ENCODE assay signal across 16 cellular contexts in the genomic region with DNA sequence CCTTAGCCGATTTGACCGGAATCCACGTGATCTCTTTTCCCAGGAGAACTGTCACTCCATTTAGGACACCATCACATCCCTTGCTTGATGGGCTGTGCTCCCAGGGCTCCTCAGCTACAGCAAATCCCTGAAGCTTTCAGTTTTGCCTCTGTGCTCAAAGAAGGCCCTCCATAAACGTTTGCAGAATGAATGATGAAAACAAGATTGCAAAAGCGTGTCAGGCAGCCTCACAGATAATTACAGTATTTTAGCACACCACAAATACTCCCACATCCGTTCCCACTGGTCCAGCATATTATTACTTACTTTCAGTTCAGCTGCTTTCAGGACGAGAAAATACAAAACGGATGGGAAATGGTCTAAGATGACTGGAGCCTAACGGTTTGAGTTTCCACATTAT.
DNase-seq lines count a peak whose midpoint lies in the region; TF ChIP-seq lines count a peak whose summit lies in the region.
"Had no signal": no experiment of that assay in that cellular context is flagged by ENCODE, and none has a peak within 500 bp of the region (broad histone marks: within the 10 kb centered on the region; RNA-seq: fewer than 3 reads in every experiment).

No MANE protein-coding gene starts in this region.

- no peak overlapping the region for H3K18ac ChIP-seq in H9 (ENCODE audit: insufficient read length, low read depth, low read length)

- peaks cover 4% of the 10 kb centered on the region for H3K27me3 Mint-ChIP-seq in activated CD4-positive, alpha-beta T cell treated with anti-CD3 and anti-CD28 coated beads, Interleukin-2, amount 10 ng/mL, durations not matched to agents 24 days and 14 days
- no peaks in the 10 kb centered on the region for H3K27me3 Mint-ChIP-seq in H9 (ENCODE audit: low read depth)
- H3K27me3 Mint-ChIP-seq: activated T-cell treated with anti-CD3 and anti-CD28 coated beads, Interleukin-2, amount 50 U/mL, for 24 hours had no signal

- no peak overlapping the region for H2AK5ac ChIP-seq in H9 (ENCODE audit: insufficient read length, low read length)

- no peak overlapping the region for H4K8ac ChIP-seq in H9 (replicated peaks; ENCODE audit: insufficient read length, low read depth, low read length)

- H4K91ac ChIP-seq in H9 (ENCODE audit: insufficient read length, low read depth, low read length) = no peak overlapping the region

- H3K36me3 ChIP-seq in GM06990 (ENCODE audit: control insufficient read depth, insufficient read depth, low read length) = no peaks in the 10 kb centered on the region; the same call in none of the 2 replicates
- H3K36me3 ChIP-seq in smooth muscle cell (ENCODE audit: low read depth) = no peaks in the 10 kb centered on the region

- no peak overlapping the region for H3T11ph ChIP-seq in H9 (ENCODE audit: low read length)

- H2BK20ac ChIP-seq in H9 (ENCODE audit: low read depth, low read length, poor library complexity, severe bottlenecking) = no peak overlapping the region

- no peak overlapping the region for H3K56ac ChIP-seq in H9 (ENCODE audit: insufficient read length, low read depth, low read length)

- no peak overlapping the region for H3K27ac Mint-ChIP-seq in activated CD4-positive, alpha-beta T cell treated with anti-CD3 and anti-CD28 coated beads, Interleukin-2, amount 10 ng/mL, durations not matched to agents 24 days and 14 days
- no peak overlapping the region; a peak in 1 of 7 replicates for H3K27ac Mint-ChIP-seq in H9
- H3K27ac Mint-ChIP-seq: activated T-cell treated with anti-CD3 and anti-CD28 coated beads, Interleukin-2, amount 50 U/mL, for 24 hours; CD8-positive, alpha-beta T cell; IgD-negative memory B cell; T-helper 1 cell treated with Interleukin-12 subunit alpha and Interleukin-12 subunit beta and Interleukin-4 antibody, amounts not matched to agents 30 μg/mL and 1 μg/mL, for 36 hours had no signal

- H3K9me3 ChIP-seq in smooth muscle cell (replicated peaks; ENCODE audit: low read depth) = no peaks in the 10 kb centered on the region
- no peaks in the 10 kb centered on the region for H3K9me3 ChIP-seq in H9 (ENCODE audit: control insufficient read depth, low read depth, low read length)
- H3K9me3 ChIP-seq: thyroid gland had no signal

- H4K20me1 ChIP-seq in smooth muscle cell (ENCODE audit: low read depth) (peaks cover 3% of the 10 kb centered on the region), H9 (ENCODE audit: control insufficient read depth, insufficient read depth, insufficient read length) (no peaks in the 10 kb centered on the region)

- peaks cover 8% of the 10 kb centered on the region for H3K36me3 Mint-ChIP-seq in activated CD4-positive, alpha-beta T cell treated with anti-CD3 and anti-CD28 coated beads, Interleukin-2, amount 10 ng/mL, durations not matched to agents 24 days and 14 days (ENCODE audit: low read depth)
- peaks cover 14 to 33% (median 25%) of the 10 kb centered on the region in 3 experiments; a peak in 6 of 7 replicates for H3K36me3 Mint-ChIP-seq in H9 (ENCODE audit: insufficient read depth in 1 of 3, low read depth in 3 of 3)

- H3K4ac ChIP-seq in H9 (ENCODE audit: low read depth, low read length) = no peak overlapping the region

- H3K4me3 ChIP-seq in GM06990 (replicated peaks; ENCODE audit: low read depth, low read length) (no peak overlapping the region), smooth muscle cell (no peak overlapping the region)
- H3K4me3 ChIP-seq: thyroid gland had no signal

- H3K4me1 Mint-ChIP-seq in activated CD4-positive, alpha-beta T cell treated with anti-CD3 and anti-CD28 coated beads, Interleukin-2, amount 10 ng/mL, durations not matched to agents 24 days and 14 days = peaks cover 2% of the 10 kb centered on the region
- peaks cover 10 to 15% of the 10 kb centered on the region in 2 experiments for H3K4me1 Mint-ChIP-seq in H9

- intact Hi-C loops in activated CD4-positive, alpha-beta T cell treated with anti-CD3 and anti-CD28 coated beads, Interleukin-2, amount 10 ng/mL, durations not matched to agents 24 days and 14 days (cut with micrococcal nuclease) = no loop called here

- TF ChIP-seq CTCF in GM06990 (IDR thresholded peaks at IDR 0.05; ENCODE audit: insufficient read depth, low read length, poor library complexity, severe bottlenecking) = no peak
- no peak for TF ChIP-seq CTCF in smooth muscle cell (IDR thresholded peaks at IDR 0.05; ENCODE audit: borderline replicate concordance, insufficient read depth, poor library complexity, severe bottlenecking)
- TF ChIP-seq CTCF in H9 (conservative IDR thresholded peaks at IDR 0.05) = no peak

- peak overlapping the region; percentile 64 for H3K27ac ChIP-seq in caudate nucleus (ENCODE audit: low read depth, low read length)
- no peak overlapping the region for H3K27ac ChIP-seq in smooth muscle cell (ENCODE audit: low read depth)
- no peak overlapping the region for H3K27ac ChIP-seq in H9 (ENCODE audit: insufficient read length, low read depth, low read length)

- no peak overlapping the region for H3K23ac ChIP-seq in H9 (ENCODE audit: insufficient read length, low read depth, low read length)

- H2BK15ac ChIP-seq in H9 (ENCODE audit: low read depth, low read length) = no peak overlapping the region

- H3K4me1 ChIP-seq in smooth muscle cell (ENCODE audit: low read depth) (no peaks in the 10 kb centered on the region), H9 (ENCODE audit: insufficient read depth, low read length) (no peaks in the 10 kb centered on the region)
- H3K4me1 ChIP-seq: thyroid gland had no signal

- H3K79me2 ChIP-seq in smooth muscle cell (ENCODE audit: low read depth) (no peaks in the 10 kb centered on the region), H9 (ENCODE audit: insufficient read depth, low read length) (no peaks in the 10 kb centered on the region)

- no peak overlapping the region for H3K14ac ChIP-seq in H9 (ENCODE audit: insufficient read depth, low read length)

- no peak overlapping the region for H4K5ac ChIP-seq in H9 (ENCODE audit: insufficient read length, low read depth, low read length)

- H3K4me2 ChIP-seq in smooth muscle cell = peak overlapping the region; percentile 17
- H3K4me2 ChIP-seq in H9 (ENCODE audit: insufficient read depth, insufficient read length, low read length) = no peak overlapping the region

- H2BK12ac ChIP-seq in H9 (ENCODE audit: insufficient read length, low read depth, low read length) = no peak overlapping the region

- no peak overlapping the region for H2BK5ac ChIP-seq in H9 (ENCODE audit: insufficient read length, low read length)

- no peaks in the 10 kb centered on the region for H3K23me2 ChIP-seq in H9 (ENCODE audit: insufficient read length, low read depth, low read length, poor library complexity, severe bottlenecking)

- no peak overlapping the region for H3K4me3 Mint-ChIP-seq in activated CD4-positive, alpha-beta T cell treated with anti-CD3 and anti-CD28 coated beads, Interleukin-2, amount 10 ng/mL, durations not matched to agents 24 days and 14 days
- H3K4me3 Mint-ChIP-seq in H9 = no peak overlapping the region
- H3K4me3 Mint-ChIP-seq: activated T-cell treated with anti-CD3 and anti-CD28 coated beads, Interleukin-2, amount 50 U/mL, for 24 hours; CD8-positive, alpha-beta T cell; IgD-negative memory B cell; T-helper 1 cell treated with Interleukin-12 subunit alpha and Interleukin-12 subunit beta and Interleukin-4 antibody, amounts not matched to agents 30 μg/mL and 1 μg/mL, for 36 hours had no signal

- peaks cover 6% of the 10 kb centered on the region for H3F3A ChIP-seq in smooth muscle cell (ENCODE audit: low read depth)

- H2AFZ ChIP-seq in smooth muscle cell (ENCODE audit: low read depth) (no peak overlapping the region), H9 (ENCODE audit: low read length) (no peak overlapping the region)

- H3K9ac ChIP-seq in smooth muscle cell (ENCODE audit: low read depth) = no peak overlapping the region
- H3K9ac ChIP-seq in H9 (ENCODE audit: extremely low read depth, insufficient read length, low read length) = no peak overlapping the region

- DNase-seq in GM06990 (ENCODE audit: extremely low read depth, insufficient read length) = peak; percentile 32
- peak; percentile 87 to 93 for DNase-seq in NOMO-1 (lab: John Stamatoyannopoulos, UW; ENCODE audit: unreplicated experiment in 2 of 2)
- no peak for DNase-seq in caudate nucleus (lab: John Stamatoyannopoulos, UW)
- DNase-seq in smooth muscle cell (lab: John Stamatoyannopoulos, UW; ENCODE audit: unreplicated experiment) = no peak
- no peak for DNase-seq in activated CD4-positive, alpha-beta T cell treated with anti-CD3 and anti-CD28 coated beads, Interleukin-2, amount 10 ng/mL, durations not matched to agents 24 days and 14 days
- no peak for DNase-seq in H9
- no peak for DNase-seq in T-helper 9 cell
- DNase-seq: activated CD4-positive, alpha-beta T cell treated with anti-CD3 and anti-CD28 coated beads for 1 hour; activated T-cell treated with anti-CD3 and anti-CD28 coated beads, Interleukin-2, amount 50 U/mL, for 24 hours; CD8-positive, alpha-beta T cell; hippocampal formation; NCI-H1436; NCI-H510A; thyroid gland had no signal

- no peaks in the 10 kb centered on the region for H3K79me1 ChIP-seq in H9 (ENCODE audit: insufficient read depth, low read depth, low read length, poor library complexity, severe bottlenecking)

- WGBS in smooth muscle cell (ENCODE audit: low lambda C conversion rate) = 69% methylated on average over 9 of the region's 9 CpGs
- no CpG with 5 or more reads among the region's 9 CpGs for WGBS in H9 (ENCODE audit: extremely low coverage, insufficient read length, low lambda C conversion rate)

- H2BK120ac ChIP-seq in H9 (ENCODE audit: low read depth, low read length, poor library complexity, severe bottlenecking) = no peak overlapping the region

- no peaks in the 10 kb centered on the region for H3K9me3 Mint-ChIP-seq in activated CD4-positive, alpha-beta T cell treated with anti-CD3 and anti-CD28 coated beads, Interleukin-2, amount 10 ng/mL, durations not matched to agents 24 days and 14 days
- H3K9me3 Mint-ChIP-seq in H9 = no peaks in the 10 kb centered on the region
- H3K9me3 Mint-ChIP-seq: activated T-cell treated with anti-CD3 and anti-CD28 coated beads, Interleukin-2, amount 50 U/mL, for 24 hours; CD8-positive, alpha-beta T cell; IgD-negative memory B cell; T-helper 1 cell treated with Interleukin-12 subunit alpha and Interleukin-12 subunit beta and Interleukin-4 antibody, amounts not matched to agents 30 μg/mL and 1 μg/mL, for 36 hours had no signal

- no peaks in the 10 kb centered on the region for H3K27me3 ChIP-seq in GM06990 (replicated peaks; ENCODE audit: control insufficient read depth, insufficient read depth, low read length)
- H3K27me3 ChIP-seq in smooth muscle cell (ENCODE audit: low read depth) = no peaks in the 10 kb centered on the region
- H3K27me3 ChIP-seq in H9 (ENCODE audit: insufficient read depth, low read length) = no peaks in the 10 kb centered on the region
- H3K27me3 ChIP-seq: thyroid gland had no signal

Comparison
In these comparisons a context has a peak if more than half of its experiments do, and no peak if none do; other contexts are left out.
1. DNase-seq: peak in GM06990 (single experiment) and NOMO-1 (2 of 2); none in caudate nucleus (0 of 61), smooth muscle cell (single experiment), activated CD4-positive, alpha-beta T cell treated with anti-CD3 and anti-CD28 coated beads, Interleukin-2, amount 10 ng/mL, durations not matched to agents 24 days and 14 days (single experiment), H9 (single experiment) and T-helper 9 cell (single experiment).